In genomic region chr11:29616611-29617010, GRCh38 we compare ENCODE assay signal across 20 cellular contexts.
DNase-seq lines count a peak whose midpoint lies in the region; ATAC-seq and TF ChIP-seq lines count a peak whose summit lies in the region.
"Had no signal": no experiment of that assay in that cellular context is flagged by ENCODE, and none has a peak within 500 bp of the region (broad histone marks: within the 10 kb centered on the region; RNA-seq: fewer than 3 reads in every experiment).

No MANE protein-coding gene starts in this region.

- no peak overlapping the region for H3K27ac Mint-ChIP-seq in immature natural killer cell
- H3K27ac Mint-ChIP-seq: CD8-positive, alpha-beta memory T cell had no signal

- DNase-seq in GM23248 (peak; percentile 55), NB4 (ENCODE audit: low read depth) (peak; percentile 1), cardiac fibroblast (ENCODE audit: low read depth in 2 of 2) (peak; percentile 27 to 54), renal cortical epithelial cell (ENCODE audit: low read depth) (peak; percentile 40), immature natural killer cell (no peak), nucleus accumbens (lab: John Stamatoyannopoulos, UW) (no peak), DMS 273 (lab: John Stamatoyannopoulos, UW; ENCODE audit: unreplicated experiment) (no peak)
- DNase-seq: activated naive CD4-positive, alpha-beta T cell; aorta; CD8-positive, alpha-beta memory T cell; cortex of kidney; DND-41; left ventricle myocardium inferior; NCI-H748 treated with DMSO at 0.1 percent for 48 hours; sigmoid colon; stomach; upper lobe of left lung had no signal

- no peak overlapping the region for H3K27ac ChIP-seq in GM23248
- H3K27ac ChIP-seq: left ventricle myocardium inferior, RWPE1, sigmoid colon, stomach, upper lobe of left lung had no signal

- H3K4me2 ChIP-seq in GM23248 (ENCODE audit: unreplicated experiment): no peak overlapping the region

- no peak overlapping the region for H2AFZ ChIP-seq in GM23248

- no peaks in the 10 kb centered on the region for H3K4me1 Mint-ChIP-seq in immature natural killer cell
- H3K4me1 Mint-ChIP-seq: CD8-positive, alpha-beta memory T cell had no signal

- no peaks in the 10 kb centered on the region for H3K27me3 ChIP-seq in GM23248 (replicated peaks; ENCODE audit: insufficient read depth)
- H3K27me3 ChIP-seq: sigmoid colon, stomach, upper lobe of left lung had no signal

- no peaks in the 10 kb centered on the region for H3K9me2 ChIP-seq in GM23248 (ENCODE audit: insufficient read depth)

- H4K20me1 ChIP-seq in GM23248 (ENCODE audit: insufficient read depth): no peaks in the 10 kb centered on the region

- no peak for TF ChIP-seq POLR2A in NB4 (IDR thresholded peaks at IDR 0.05; ENCODE audit: extremely low read depth, insufficient read length)

- H3K4me3 Mint-ChIP-seq in immature natural killer cell: no peak overlapping the region
- H3K4me3 Mint-ChIP-seq: CD8-positive, alpha-beta memory T cell had no signal

- H3K4me1 ChIP-seq in GM23248 (ENCODE audit: insufficient read depth): no peaks in the 10 kb centered on the region
- H3K4me1 ChIP-seq: left ventricle myocardium inferior, sigmoid colon, stomach, upper lobe of left lung had no signal

- no peak for ATAC-seq in HG03139 (IDR thresholded peaks at IDR 0.05; ENCODE audit: unreplicated experiment)
- ATAC-seq: K562 had no signal

- H3K9ac ChIP-seq in GM23248: no peak overlapping the region

- H3F3A ChIP-seq in GM23248 (ENCODE audit: insufficient read depth): no peaks in the 10 kb centered on the region

- H3K4me3 ChIP-seq in GM23248: no peak overlapping the region
- no peak overlapping the region for H3K4me3 ChIP-seq in NB4 (ENCODE audit: low read depth, low read length)
- no peak overlapping the region for H3K4me3 ChIP-seq in cardiac fibroblast (replicated peaks in 1 of 2; ENCODE audit: low read depth in 2 of 2, low read length in 2 of 2)
- H3K4me3 ChIP-seq: K562, left ventricle myocardium inferior, sigmoid colon, stomach, upper lobe of left lung had no signal

- H3K36me3 ChIP-seq in GM23248 (ENCODE audit: low read depth): no peaks in the 10 kb centered on the region
- H3K36me3 ChIP-seq: left ventricle myocardium inferior, sigmoid colon, stomach, upper lobe of left lung had no signal

- H3K9me3 ChIP-seq in GM23248 (ENCODE audit: low read depth): no peaks in the 10 kb centered on the region
- H3K9me3 ChIP-seq: left ventricle myocardium inferior, sigmoid colon, stomach, upper lobe of left lung had no signal

- H3K36me3 Mint-ChIP-seq in immature natural killer cell: no peaks in the 10 kb centered on the region
- H3K36me3 Mint-ChIP-seq: CD8-positive, alpha-beta memory T cell had no signal

- H3K9me3 Mint-ChIP-seq in immature natural killer cell: peaks cover 0 to 25% (median 10%) of the 10 kb centered on the region in 6 donors

- in situ Hi-C loops in GM23248 (cut with MboI): no loop called here

- H3K79me2 ChIP-seq in GM23248 (ENCODE audit: insufficient read depth): no peaks in the 10 kb centered on the region

- H3K27me3 Mint-ChIP-seq in immature natural killer cell (ENCODE audit: low read depth in 3 of 3): peaks cover 0 to 3% (median 0%) of the 10 kb centered on the region in 3 donors
- H3K27me3 Mint-ChIP-seq: CD8-positive, alpha-beta memory T cell had no signal

- TF ChIP-seq CTCF in NB4 (IDR thresholded peaks at IDR 0.05; ENCODE audit: low read depth, low read length): no peak
- TF ChIP-seq CTCF in cardiac fibroblast (IDR thresholded peaks at IDR 0.05; ENCODE audit: low read depth, low read length): no peak

Comparison
In these comparisons a context has a peak if more than half of its experiments do, and no peak if none do; other contexts are left out.
1. DNase-seq: peak in GM23248 (single experiment), NB4 (single experiment), cardiac fibroblast (2 of 2) and renal cortical epithelial cell (single experiment); none in immature natural killer cell (0 of 3), nucleus accumbens (0 of 56) and DMS 273 (single experiment).